Comparison of ENCODE assay signal across 4 cellular contexts in genomic region chr3:100108464-100109079, GRCh38.
A peak's percentile ranks its signal among the peaks of the same experiment; 100 is the strongest.
TF ChIP-seq lines count a peak whose summit lies in the region.

No MANE protein-coding gene starts in this region.

TF ChIP-seq in SK-N-SH, 30 proteins besides CTCF, POLR2A, EP300 and RAD21:
- peak; percentile 23; the same call in 1 of the 2 replicates for TF ChIP-seq GATA2 (CRISPR knock-in tag; IDR thresholded peaks at IDR 0.05)
- TF ChIP-seq, protein P1, sequence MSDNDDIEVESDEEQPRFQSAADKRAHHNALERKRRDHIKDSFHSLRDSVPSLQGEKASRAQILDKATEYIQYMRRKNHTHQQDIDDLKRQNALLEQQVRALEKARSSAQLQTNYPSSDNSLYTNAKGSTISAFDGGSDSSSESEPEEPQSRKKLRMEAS (IDR thresholded peaks at IDR 0.05; ENCODE audit: low read depth), result no peak

TF ChIP-seq in SK-N-SH treated with all-trans-retinoic acid at 6 μM for 48 hours, 23 proteins besides CTCF, POLR2A, EP300 and RAD21 (continues in another document):
- no peak for TF ChIP-seq ARNTL (CRISPR knock-in tag; IDR thresholded peaks at IDR 0.05; ENCODE audit: borderline replicate concordance, low read depth)
- TF ChIP-seq OSR1 (CRISPR knock-in tag; IDR thresholded peaks at IDR 0.05), result no peak
- TF ChIP-seq TOX (CRISPR knock-in tag; IDR thresholded peaks at IDR 0.05; ENCODE audit: borderline replicate concordance), result no peak
- TF ChIP-seq, protein P2, sequence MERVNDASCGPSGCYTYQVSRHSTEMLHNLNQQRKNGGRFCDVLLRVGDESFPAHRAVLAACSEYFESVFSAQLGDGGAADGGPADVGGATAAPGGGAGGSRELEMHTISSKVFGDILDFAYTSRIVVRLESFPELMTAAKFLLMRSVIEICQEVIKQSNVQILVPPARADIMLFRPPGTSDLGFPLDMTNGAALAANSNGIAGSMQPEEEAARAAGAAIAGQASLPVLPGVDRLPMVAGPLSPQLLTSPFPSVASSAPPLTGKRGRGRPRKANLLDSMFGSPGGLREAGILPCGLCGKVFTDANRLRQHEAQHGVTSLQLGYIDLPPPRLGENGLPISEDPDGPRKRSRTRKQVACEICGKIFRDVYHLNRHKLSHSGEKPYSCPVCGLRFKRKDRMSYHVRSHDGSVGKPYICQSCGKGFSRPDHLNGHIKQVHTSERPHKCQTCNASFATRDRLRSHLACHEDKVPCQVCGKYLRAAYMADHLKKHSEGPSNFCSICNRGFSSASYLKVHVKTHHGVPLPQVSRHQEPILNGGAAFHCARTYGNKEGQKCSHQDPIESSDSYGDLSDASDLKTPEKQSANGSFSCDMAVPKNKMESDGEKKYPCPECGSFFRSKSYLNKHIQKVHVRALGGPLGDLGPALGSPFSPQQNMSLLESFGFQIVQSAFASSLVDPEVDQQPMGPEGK (CRISPR knock-in tag; IDR thresholded peaks at IDR 0.05; ENCODE audit: borderline replicate concordance), result no peak
- no peak for TF ChIP-seq TSHZ2 (CRISPR knock-in tag; IDR thresholded peaks at IDR 0.05)
- TF ChIP-seq CSDC2 (CRISPR knock-in tag; IDR thresholded peaks at IDR 0.05), result no peak
- no peak for TF ChIP-seq ZNF565 (CRISPR knock-in tag; conservative IDR thresholded peaks at IDR 0.05; ENCODE audit: low read depth)
- no peak for TF ChIP-seq TCF4 (CRISPR knock-in tag; IDR thresholded peaks at IDR 0.05; ENCODE audit: borderline replicate concordance)
- TF ChIP-seq CREB5 (CRISPR knock-in tag; IDR thresholded peaks at IDR 0.05; ENCODE audit: low read depth), result no peak
- no peak for TF ChIP-seq ZC3H10 (CRISPR knock-in tag; IDR thresholded peaks at IDR 0.05)
- TF ChIP-seq ZFP3 (CRISPR knock-in tag; IDR thresholded peaks at IDR 0.05), result no peak
- TF ChIP-seq ISL1 (CRISPR knock-in tag; IDR thresholded peaks at IDR 0.05), result no peak
- TF ChIP-seq ZNF70 (CRISPR knock-in tag; IDR thresholded peaks at IDR 0.05), result no peak

TF ChIP-seq in HepG2, 621 proteins besides CTCF, POLR2A, EP300 and RAD21:
- no peak for TF ChIP-seq NCOA2 (CRISPR knock-in tag; IDR thresholded peaks at IDR 0.05)
- TF ChIP-seq TBL1XR1 (IDR thresholded peaks at IDR 0.05; ENCODE audit: borderline replicate concordance, low read length, partially characterized antibody), result no peak
- TF ChIP-seq NFYB (CRISPR knock-in tag; IDR thresholded peaks at IDR 0.05), result no peak
- no peak for TF ChIP-seq ZNF530 (CRISPR knock-in tag; IDR thresholded peaks at IDR 0.05; ENCODE audit: low read depth)
- no peak for TF ChIP-seq NFRKB (IDR thresholded peaks at IDR 0.05)
- no peak for TF ChIP-seq ZNF792 (CRISPR knock-in tag; IDR thresholded peaks at IDR 0.05)
- no peak for TF ChIP-seq HNRNPH1 (optimal IDR thresholded peaks at IDR 0.05; ENCODE audit: low read depth, low read length)
- no peak for TF ChIP-seq PHB2 (IDR thresholded peaks at IDR 0.05; ENCODE audit: partially characterized antibody)
- no peak for TF ChIP-seq THAP11 (CRISPR knock-in tag; IDR thresholded peaks at IDR 0.05)
- peak; percentile 85 for TF ChIP-seq CEBPG (CRISPR knock-in tag; IDR thresholded peaks at IDR 0.05)
- TF ChIP-seq RBAK (CRISPR knock-in tag; IDR thresholded peaks at IDR 0.05), result no peak
- no peak for TF ChIP-seq ZFAT (CRISPR knock-in tag; conservative IDR thresholded peaks at IDR 0.05)
- peak; percentile 90 for TF ChIP-seq CEBPB (IDR thresholded peaks at IDR 0.05; ENCODE audit: borderline replicate concordance, low read depth, low read length)
- TF ChIP-seq PHF20 (CRISPR knock-in tag; IDR thresholded peaks at IDR 0.05), result no peak

TF ChIP-seq in GM23338, 12 proteins besides CTCF, POLR2A, EP300 and RAD21:
- TF ChIP-seq, protein P3, sequence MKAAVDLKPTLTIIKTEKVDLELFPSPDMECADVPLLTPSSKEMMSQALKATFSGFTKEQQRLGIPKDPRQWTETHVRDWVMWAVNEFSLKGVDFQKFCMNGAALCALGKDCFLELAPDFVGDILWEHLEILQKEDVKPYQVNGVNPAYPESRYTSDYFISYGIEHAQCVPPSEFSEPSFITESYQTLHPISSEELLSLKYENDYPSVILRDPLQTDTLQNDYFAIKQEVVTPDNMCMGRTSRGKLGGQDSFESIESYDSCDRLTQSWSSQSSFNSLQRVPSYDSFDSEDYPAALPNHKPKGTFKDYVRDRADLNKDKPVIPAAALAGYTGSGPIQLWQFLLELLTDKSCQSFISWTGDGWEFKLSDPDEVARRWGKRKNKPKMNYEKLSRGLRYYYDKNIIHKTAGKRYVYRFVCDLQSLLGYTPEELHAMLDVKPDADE (IDR thresholded peaks at IDR 0.05), result no peak
- TF ChIP-seq STAT1 (IDR thresholded peaks at IDR 0.05; ENCODE audit: unreplicated experiment) (no peak), ZNF462 (CRISPR knock-in tag; IDR thresholded peaks at IDR 0.05) (no peak), NANOG (IDR thresholded peaks at IDR 0.05; ENCODE audit: borderline replicate concordance) (no peak), CREB1 (CRISPR knock-in tag; IDR thresholded peaks at IDR 0.05; ENCODE audit: low read depth) (no peak), POLR2AphosphoS5 (IDR thresholded peaks at IDR 0.05; ENCODE audit: low read depth) (no peak), EZH2phosphoT487 (IDR thresholded peaks at IDR 0.05; ENCODE audit: unreplicated experiment) (no peak), JUNB (IDR thresholded peaks at IDR 0.05; ENCODE audit: unreplicated experiment) (no peak), EZH2 (IDR thresholded peaks at IDR 0.05; ENCODE audit: low read depth, unreplicated experiment) (no peak), ZNF331 (CRISPR knock-in tag; IDR thresholded peaks at IDR 0.05; ENCODE audit: low read depth) (no peak), ZNF114 (CRISPR knock-in tag; IDR thresholded peaks at IDR 0.05) (no peak)
- TF ChIP-seq, protein P4, sequence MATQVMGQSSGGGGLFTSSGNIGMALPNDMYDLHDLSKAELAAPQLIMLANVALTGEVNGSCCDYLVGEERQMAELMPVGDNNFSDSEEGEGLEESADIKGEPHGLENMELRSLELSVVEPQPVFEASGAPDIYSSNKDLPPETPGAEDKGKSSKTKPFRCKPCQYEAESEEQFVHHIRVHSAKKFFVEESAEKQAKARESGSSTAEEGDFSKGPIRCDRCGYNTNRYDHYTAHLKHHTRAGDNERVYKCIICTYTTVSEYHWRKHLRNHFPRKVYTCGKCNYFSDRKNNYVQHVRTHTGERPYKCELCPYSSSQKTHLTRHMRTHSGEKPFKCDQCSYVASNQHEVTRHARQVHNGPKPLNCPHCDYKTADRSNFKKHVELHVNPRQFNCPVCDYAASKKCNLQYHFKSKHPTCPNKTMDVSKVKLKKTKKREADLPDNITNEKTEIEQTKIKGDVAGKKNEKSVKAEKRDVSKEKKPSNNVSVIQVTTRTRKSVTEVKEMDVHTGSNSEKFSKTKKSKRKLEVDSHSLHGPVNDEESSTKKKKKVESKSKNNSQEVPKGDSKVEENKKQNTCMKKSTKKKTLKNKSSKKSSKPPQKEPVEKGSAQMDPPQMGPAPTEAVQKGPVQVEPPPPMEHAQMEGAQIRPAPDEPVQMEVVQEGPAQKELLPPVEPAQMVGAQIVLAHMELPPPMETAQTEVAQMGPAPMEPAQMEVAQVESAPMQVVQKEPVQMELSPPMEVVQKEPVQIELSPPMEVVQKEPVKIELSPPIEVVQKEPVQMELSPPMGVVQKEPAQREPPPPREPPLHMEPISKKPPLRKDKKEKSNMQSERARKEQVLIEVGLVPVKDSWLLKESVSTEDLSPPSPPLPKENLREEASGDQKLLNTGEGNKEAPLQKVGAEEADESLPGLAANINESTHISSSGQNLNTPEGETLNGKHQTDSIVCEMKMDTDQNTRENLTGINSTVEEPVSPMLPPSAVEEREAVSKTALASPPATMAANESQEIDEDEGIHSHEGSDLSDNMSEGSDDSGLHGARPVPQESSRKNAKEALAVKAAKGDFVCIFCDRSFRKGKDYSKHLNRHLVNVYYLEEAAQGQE (IDR thresholded peaks at IDR 0.05; ENCODE audit: unreplicated experiment), result no peak
